In genomic region chr14:81315344-81315743, GRCh38 we compare ENCODE assay signal across 2 cellular contexts.
TF ChIP-seq lines count a peak whose summit lies in the region.

No MANE protein-coding gene starts in this region.

TF ChIP-seq in H1, 55 proteins besides CTCF, POLR2A, EP300 and RAD21 (continues in another document):
- TF ChIP-seq TAF1 (IDR thresholded peaks at IDR 0.05; ENCODE audit: low read depth, low read length): 0 out of 2 replicates have a peak, but pooled peaks have one; percentile 33
- 0 out of 2 replicates have a peak, but pooled peaks have one; percentile 51 for TF ChIP-seq ATF2 (IDR thresholded peaks at IDR 0.05; ENCODE audit: low read length)
- 0 out of 2 replicates have a peak, but pooled peaks have one; percentile 27 for TF ChIP-seq MAX (IDR thresholded peaks at IDR 0.05)
- TF ChIP-seq FOSL1 (IDR thresholded peaks at IDR 0.05; ENCODE audit: insufficient read depth, low read depth, low read length): no peak
- TF ChIP-seq KDM4A (IDR thresholded peaks at IDR 0.05; ENCODE audit: low read depth, low read length, severe bottlenecking): no peak
- no peak for TF ChIP-seq SAP30 (IDR thresholded peaks at IDR 0.05; ENCODE audit: insufficient read depth, insufficient replicate concordance, low read length)
- TF ChIP-seq GTF2F1 (IDR thresholded peaks at IDR 0.05; ENCODE audit: borderline replicate concordance, low read depth, low read length): no peak
- TF ChIP-seq CEBPB (IDR thresholded peaks at IDR 0.05; ENCODE audit: low read depth, low read length): no peak
- TF ChIP-seq EGR1 (IDR thresholded peaks at IDR 0.05; ENCODE audit: borderline replicate concordance, low read depth, low read length): no peak
- TF ChIP-seq CBX5 (IDR thresholded peaks at IDR 0.05; ENCODE audit: low read depth, low read length): no peak
- no peak for TF ChIP-seq JUN (IDR thresholded peaks at IDR 0.05; ENCODE audit: low read depth, low read length)
- TF ChIP-seq GABPA (IDR thresholded peaks at IDR 0.05; ENCODE audit: borderline replicate concordance, insufficient read depth, low read length): no peak
- TF ChIP-seq POU5F1 (IDR thresholded peaks at IDR 0.05; ENCODE audit: low read depth, low read length): 0 out of 2 replicates have a peak, but pooled peaks have one; percentile 26
- TF ChIP-seq CHD2 (IDR thresholded peaks at IDR 0.05; ENCODE audit: low read length): no peak
- peak in 1 of 2 experiments; percentile 57; a peak in 2 of 4 replicates for TF ChIP-seq HDAC2 (IDR thresholded peaks at IDR 0.05; ENCODE audit: borderline replicate concordance in 1 of 2, low read depth in 2 of 2, low read length in 2 of 2)
- TF ChIP-seq TCF12 (IDR thresholded peaks at IDR 0.05; ENCODE audit: low read depth, low read length): peak; percentile 76; the same call in 1 of the 2 replicates
- TF ChIP-seq EZH2 (IDR thresholded peaks at IDR 0.05; ENCODE audit: low read depth, low read length, severe bottlenecking): no peak
- TF ChIP-seq ASH2L (IDR thresholded peaks at IDR 0.05; ENCODE audit: low read length): peak; percentile 92
- no peak for TF ChIP-seq CTBP2 (IDR thresholded peaks at IDR 0.05; ENCODE audit: borderline replicate concordance, insufficient read depth, insufficient read length, low read length)
- peak; percentile 50 for TF ChIP-seq JUND (IDR thresholded peaks at IDR 0.05; ENCODE audit: low read length)
- TF ChIP-seq RFX5 (IDR thresholded peaks at IDR 0.05; ENCODE audit: borderline replicate concordance, low read depth, low read length): no peak
- no peak for TF ChIP-seq NRF1 (IDR thresholded peaks at IDR 0.05; ENCODE audit: low read depth, low read length)
- TF ChIP-seq CBX8 (IDR thresholded peaks at IDR 0.05; ENCODE audit: borderline replicate concordance, low read depth, low read length): no peak
- TF ChIP-seq POLR2AphosphoS5 (IDR thresholded peaks at IDR 0.05; ENCODE audit: low read depth, low read length): no peak
- no peak for TF ChIP-seq HDAC6 (IDR thresholded peaks at IDR 0.05; ENCODE audit: low read depth, low read length)
- TF ChIP-seq PHF8 (conservative IDR thresholded peaks at IDR 0.05; ENCODE audit: low read depth, low read length): no peak
- TF ChIP-seq BCL11A (IDR thresholded peaks at IDR 0.05; ENCODE audit: low read depth in 2 of 2, low read length in 2 of 2): no peak
- TF ChIP-seq SIRT6 (IDR thresholded peaks at IDR 0.05; ENCODE audit: low read length): no peak
- TF ChIP-seq KDM5A (IDR thresholded peaks at IDR 0.05; ENCODE audit: low read length): no peak
- TF ChIP-seq ZNF274 (IDR thresholded peaks at IDR 0.05; ENCODE audit: borderline replicate concordance, extremely low read depth, low read length): no peak
- TF ChIP-seq RNF2 (IDR thresholded peaks at IDR 0.05; ENCODE audit: borderline replicate concordance, low read depth, low read length, missing control alignments, poor library complexity, severe bottlenecking): no peak
- TF ChIP-seq TBP (IDR thresholded peaks at IDR 0.05; ENCODE audit: low read depth, low read length): no peak
- TF ChIP-seq TEAD4 (IDR thresholded peaks at IDR 0.05; ENCODE audit: low read depth, low read length): peak; percentile 94
- TF ChIP-seq E2F6 (IDR thresholded peaks at IDR 0.05): no peak

TF ChIP-seq in neural cell, 6 proteins besides CTCF, POLR2A, EP300 and RAD21 (continued from another document):
- TF ChIP-seq REST (IDR thresholded peaks at IDR 0.05; ENCODE audit: borderline replicate concordance) (no peak), TAF1 (IDR thresholded peaks at IDR 0.05; ENCODE audit: low read depth) (no peak), POLR2AphosphoS5 (IDR thresholded peaks at IDR 0.05) (no peak), MXI1 (conservative IDR thresholded peaks at IDR 0.05; ENCODE audit: poor library complexity, severe bottlenecking) (no peak)
